ENCODE assay signal across 28 cellular contexts in genomic region chr9:21967707-21968106, GRCh38. TPM values are rescaled to one million over a fixed set of nuclear protein-coding genes. Genes with fewer than 3 reads are reported as not detected.
DNase-seq lines count a peak whose midpoint lies in the region; ATAC-seq and TF ChIP-seq lines count a peak whose summit lies in the region.
"Had no signal": no experiment of that assay in that cellular context is flagged by ENCODE, and none has a peak within 500 bp of the region (broad histone marks: within the 10 kb centered on the region; RNA-seq: fewer than 3 reads in every experiment).

No MANE protein-coding gene starts in this region.

- H3K4me1 Mint-ChIP-seq in stimulated activated naive CD8-positive, alpha-beta T cell treated with anti-CD3 and anti-CD28 coated beads, Interleukin-15, Interleukin-2, amounts not matched to agents 100 ng/mL and 50 ng/mL, for 24 hours (ENCODE audit: low read depth): peaks cover 41% of the 10 kb centered on the region
- peaks cover 53% of the 10 kb centered on the region for H3K4me1 Mint-ChIP-seq in activated T-helper 1 cell treated with anti-CD3 and anti-CD28 coated beads, Interleukin-12 subunit alpha, Interleukin-12 subunit beta, Interleukin-2, Interleukin-4 antibody, amounts not matched to agents 30 ng/mL and 10 ng/mL and 1 ng/mL, durations not matched to agents 14 hours and 24 hours and 36 hours (ENCODE audit: low read depth)
- H3K4me1 Mint-ChIP-seq in stimulated activated naive B cell treated with anti-CD40 and anti-IgM and Interleukin-4, amounts not matched to agents 10 μg/mL and 1 μg/mL and 100 μg/mL, for 72 hours: peaks cover 30 to 35% of the 10 kb centered on the region in 2 donors

- TF ChIP-seq POLR2A in vagina (IDR thresholded peaks at IDR 0.05): no peak

- H3K9me3 ChIP-seq in mesenchymal stem cell (ENCODE audit: control insufficient read depth, low read length): no peaks in the 10 kb centered on the region
- no peaks in the 10 kb centered on the region for H3K9me3 ChIP-seq in vagina
- H3K9me3 ChIP-seq: left lung, psoas muscle had no signal

- no peak overlapping the region for H3K4me3 Mint-ChIP-seq in stimulated activated naive CD8-positive, alpha-beta T cell treated with anti-CD3 and anti-CD28 coated beads, Interleukin-15, Interleukin-2, amounts not matched to agents 100 ng/mL and 50 ng/mL, for 24 hours
- H3K4me3 Mint-ChIP-seq in activated T-helper 1 cell treated with anti-CD3 and anti-CD28 coated beads, Interleukin-12 subunit alpha, Interleukin-12 subunit beta, Interleukin-2, Interleukin-4 antibody, amounts not matched to agents 30 ng/mL and 10 ng/mL and 1 ng/mL, durations not matched to agents 14 hours and 24 hours and 36 hours: no peak overlapping the region
- H3K4me3 Mint-ChIP-seq in stimulated activated naive B cell treated with anti-CD40 and anti-IgM and Interleukin-4, amounts not matched to agents 10 μg/mL and 1 μg/mL and 100 μg/mL, for 72 hours: peak overlapping the region; percentile 63 to 65
- H3K4me3 Mint-ChIP-seq: activated T-helper 17 cell treated with anti-CD3 and anti-CD28 coated beads, Interleukin-2, amount 50 U/mL, for 72 hours had no signal

- no peak overlapping the region for H2BK12ac ChIP-seq in mesenchymal stem cell (ENCODE audit: low read length in 2 of 2)

- H2AFZ ChIP-seq in mesenchymal stem cell (ENCODE audit: low read depth, low read length): no peak overlapping the region

- H2BK120ac ChIP-seq in mesenchymal stem cell (ENCODE audit: low read depth, low read length): no peak overlapping the region

- H2AK5ac ChIP-seq in mesenchymal stem cell (ENCODE audit: low read length, severe bottlenecking): no peak overlapping the region

- H3K27ac Mint-ChIP-seq in stimulated activated naive CD8-positive, alpha-beta T cell treated with anti-CD3 and anti-CD28 coated beads, Interleukin-15, Interleukin-2, amounts not matched to agents 100 ng/mL and 50 ng/mL, for 24 hours: peak overlapping the region; percentile 5
- H3K27ac Mint-ChIP-seq in activated T-helper 1 cell treated with anti-CD3 and anti-CD28 coated beads, Interleukin-12 subunit alpha, Interleukin-12 subunit beta, Interleukin-2, Interleukin-4 antibody, amounts not matched to agents 30 ng/mL and 10 ng/mL and 1 ng/mL, durations not matched to agents 14 hours and 24 hours and 36 hours: peak overlapping the region; percentile 81
- H3K27ac Mint-ChIP-seq in stimulated activated naive B cell treated with anti-CD40 and anti-IgM and Interleukin-4, amounts not matched to agents 10 μg/mL and 1 μg/mL and 100 μg/mL, for 72 hours: peak overlapping the region; percentile 82
- H3K27ac Mint-ChIP-seq: activated B cell treated with CpG ODN at 0.5 μM for 24 hours; activated T-helper 17 cell treated with anti-CD3 and anti-CD28 coated beads, Interleukin-2, amount 50 U/mL, for 72 hours; type B pancreatic cell had no signal

- H3K36me3 Mint-ChIP-seq in stimulated activated naive CD8-positive, alpha-beta T cell treated with anti-CD3 and anti-CD28 coated beads, Interleukin-15, Interleukin-2, amounts not matched to agents 100 ng/mL and 50 ng/mL, for 24 hours (ENCODE audit: low read depth): peaks cover 29% of the 10 kb centered on the region
- H3K36me3 Mint-ChIP-seq in activated T-helper 1 cell treated with anti-CD3 and anti-CD28 coated beads, Interleukin-12 subunit alpha, Interleukin-12 subunit beta, Interleukin-2, Interleukin-4 antibody, amounts not matched to agents 30 ng/mL and 10 ng/mL and 1 ng/mL, durations not matched to agents 14 hours and 24 hours and 36 hours (ENCODE audit: low read depth): peaks cover 11% of the 10 kb centered on the region
- peaks cover 11 to 15% of the 10 kb centered on the region in 2 donors for H3K36me3 Mint-ChIP-seq in stimulated activated naive B cell treated with anti-CD40 and anti-IgM and Interleukin-4, amounts not matched to agents 10 μg/mL and 1 μg/mL and 100 μg/mL, for 72 hours

- H3K79me1 ChIP-seq in mesenchymal stem cell (replicated peaks; ENCODE audit: low read length, poor library complexity, severe bottlenecking): peaks cover 13% of the 10 kb centered on the region

- H3K4me2 ChIP-seq in mesenchymal stem cell (ENCODE audit: low read length, poor library complexity, severe bottlenecking): peak overlapping the region; percentile 70

- no peak overlapping the region for H3K4me3 ChIP-seq in mesenchymal stem cell (ENCODE audit: insufficient read depth in 1 of 2, low read depth in 1 of 2, low read length in 2 of 2)
- H3K4me3 ChIP-seq in vagina: no peak overlapping the region
- H3K4me3 ChIP-seq: GM12878, left lung, psoas muscle, sigmoid colon had no signal

- H3K36me3 ChIP-seq in mesenchymal stem cell (ENCODE audit: control insufficient read depth in 1 of 2, insufficient read depth in 2 of 2, low read depth in 1 of 2, low read length in 2 of 2) (peaks cover 6 to 29% of the 10 kb centered on the region in 2 experiments), vagina (no peaks in the 10 kb centered on the region)
- H3K36me3 ChIP-seq: left lung, sigmoid colon had no signal

- H3K4ac ChIP-seq in mesenchymal stem cell (ENCODE audit: low read depth in 1 of 2, low read length in 2 of 2): no peak overlapping the region

- H3K27me3 ChIP-seq in mesenchymal stem cell (ENCODE audit: control insufficient read depth in 1 of 2, insufficient read depth in 1 of 2, low read length in 2 of 2) (peaks cover 40 to 61% of the 10 kb centered on the region in 2 experiments), vagina (peaks cover 21% of the 10 kb centered on the region)

- DNase-seq in stimulated activated naive CD8-positive, alpha-beta T cell treated with anti-CD3 and anti-CD28 coated beads, Interleukin-15, Interleukin-2, amounts not matched to agents 100 U/mL and 50 U/mL, for 24 hours: no peak
- no peak for DNase-seq in activated T-helper 1 cell treated with anti-CD3 and anti-CD28 coated beads, Interleukin-12 subunit alpha, Interleukin-12 subunit beta, Interleukin-2, Interleukin-4 antibody, amounts not matched to agents 30 ng/mL and 10 ng/mL and 1 ng/mL, durations not matched to agents 14 hours and 24 hours and 36 hours (ENCODE audit: low spot score)
- DNase-seq in mesenchymal stem cell (no peak), vagina (ENCODE audit: extremely low spot score in 2 of 2) (no peak)
- no peak for DNase-seq in stimulated activated naive B cell treated with anti-CD40 and anti-IgM and Interleukin-4, amounts not matched to agents 10 μg/mL and 1 μg/mL and 100 μg/mL, for 72 hours
- DNase-seq: activated B cell treated with CpG ODN at 0.5 μM for 24 hours; activated CD8-positive, alpha-beta memory T cell treated with anti-CD3 and anti-CD28 coated beads, Interleukin-2, amount 50 U/mL, for 4 hours; anterior cingulate cortex; effector CD4-positive, alpha-beta T cell; MV-4-11; NCI-H1436; NCI-H2081 treated with DMSO at 0.1 percent for 48 hours; NCI-H2227 treated with DMSO at 0.1 percent for 48 hours; NCI-H69; nucleus accumbens; sigmoid colon; stimulated activated CD4-positive, alpha-beta T cell treated with anti-CD3 and anti-CD28 coated beads, Interleukin-4, amount 100 ng/mL, for 24 hours had no signal

- H3K4me1 ChIP-seq in mesenchymal stem cell (ENCODE audit: control insufficient read depth, insufficient read depth, low read depth, low read length) (peaks cover 27% of the 10 kb centered on the region), vagina (peaks cover 13% of the 10 kb centered on the region)

- H3K9ac ChIP-seq in mesenchymal stem cell (ENCODE audit: low read length): no peak overlapping the region

- no peak overlapping the region for H2BK15ac ChIP-seq in mesenchymal stem cell (ENCODE audit: low read depth, poor library complexity, severe bottlenecking)

- no peak for ATAC-seq in stimulated activated naive CD8-positive, alpha-beta T cell treated with anti-CD3 and anti-CD28 coated beads, Interleukin-15, Interleukin-2, amounts not matched to agents 100 U/mL and 50 U/mL, for 24 hours
- no peak for ATAC-seq in stimulated activated naive B cell treated with anti-CD40 and anti-IgM and Interleukin-4, amounts not matched to agents 10 μg/mL and 1 μg/mL and 100 μg/mL, for 72 hours (replicated peaks)
- ATAC-seq in GM21717 (IDR thresholded peaks at IDR 0.05; ENCODE audit: unreplicated experiment) (no peak), GM19463 (IDR thresholded peaks at IDR 0.05; ENCODE audit: unreplicated experiment) (no peak)
- ATAC-seq: activated naive CD4-positive, alpha-beta T cell treated with anti-CD3 and anti-CD28 coated beads, Interleukin-2, amount 50 U/mL, for 72 hours; activated T-helper 17 cell treated with anti-CD3 and anti-CD28 coated beads, Interleukin-2, amount 50 U/mL, for 72 hours; GM12878; HCT116; left lung had no signal

- H3K9me3 Mint-ChIP-seq in stimulated activated naive CD8-positive, alpha-beta T cell treated with anti-CD3 and anti-CD28 coated beads, Interleukin-15, Interleukin-2, amounts not matched to agents 100 ng/mL and 50 ng/mL, for 24 hours: peaks cover 13% of the 10 kb centered on the region
- peaks cover 10% of the 10 kb centered on the region for H3K9me3 Mint-ChIP-seq in activated T-helper 1 cell treated with anti-CD3 and anti-CD28 coated beads, Interleukin-12 subunit alpha, Interleukin-12 subunit beta, Interleukin-2, Interleukin-4 antibody, amounts not matched to agents 30 ng/mL and 10 ng/mL and 1 ng/mL, durations not matched to agents 14 hours and 24 hours and 36 hours
- peaks cover 13 to 14% of the 10 kb centered on the region in 2 donors for H3K9me3 Mint-ChIP-seq in stimulated activated naive B cell treated with anti-CD40 and anti-IgM and Interleukin-4, amounts not matched to agents 10 μg/mL and 1 μg/mL and 100 μg/mL, for 72 hours

- intact Hi-C loops in activated T-helper 1 cell treated with anti-CD3 and anti-CD28 coated beads, Interleukin-12 subunit alpha, Interleukin-12 subunit beta, Interleukin-2, Interleukin-4 antibody, amounts not matched to agents 30 ng/mL and 10 ng/mL and 1 ng/mL, durations not matched to agents 14 hours and 24 hours and 36 hours (cut with micrococcal nuclease): loop anchor here (1.0 to 5.0 kb wide), 5 partner anchors 8 to 1855 kb away; partner anchors contain the start of gene DMRTA1
- intact Hi-C loops in vagina (cut with DNase I): no loop called here

- no peak overlapping the region for H3K14ac ChIP-seq in mesenchymal stem cell (ENCODE audit: low read length in 2 of 2)

- no peak overlapping the region for H2BK5ac ChIP-seq in mesenchymal stem cell (ENCODE audit: low read depth, low read length, poor library complexity, severe bottlenecking)

- H3K18ac ChIP-seq in mesenchymal stem cell (ENCODE audit: low read depth in 1 of 2, low read length in 2 of 2): no peak overlapping the region

- TF ChIP-seq CTCF in vagina (IDR thresholded peaks at IDR 0.05): no peak

- H3K27ac ChIP-seq in mesenchymal stem cell (ENCODE audit: low read length, poor library complexity, severe bottlenecking) (no peak overlapping the region), vagina (no peak overlapping the region)
- H3K27ac ChIP-seq: epithelial cell of prostate, left lung, psoas muscle, sigmoid colon had no signal

- no peak overlapping the region for H4K8ac ChIP-seq in mesenchymal stem cell (ENCODE audit: low read length)

- no peak overlapping the region for H3K23ac ChIP-seq in mesenchymal stem cell (ENCODE audit: low read length in 2 of 2)

- 26% methylated on average over 8 of the region's 10 CpGs for WGBS in mesenchymal stem cell

- H4K91ac ChIP-seq in mesenchymal stem cell (ENCODE audit: low read length): no peak overlapping the region

- peaks cover 98% of the 10 kb centered on the region for H3K27me3 Mint-ChIP-seq in stimulated activated naive CD8-positive, alpha-beta T cell treated with anti-CD3 and anti-CD28 coated beads, Interleukin-15, Interleukin-2, amounts not matched to agents 100 ng/mL and 50 ng/mL, for 24 hours
- H3K27me3 Mint-ChIP-seq in activated T-helper 1 cell treated with anti-CD3 and anti-CD28 coated beads, Interleukin-12 subunit alpha, Interleukin-12 subunit beta, Interleukin-2, Interleukin-4 antibody, amounts not matched to agents 30 ng/mL and 10 ng/mL and 1 ng/mL, durations not matched to agents 14 hours and 24 hours and 36 hours (ENCODE audit: insufficient read depth): peaks cover 89% of the 10 kb centered on the region
- peaks cover 79 to 98% of the 10 kb centered on the region in 2 donors for H3K27me3 Mint-ChIP-seq in stimulated activated naive B cell treated with anti-CD40 and anti-IgM and Interleukin-4, amounts not matched to agents 10 μg/mL and 1 μg/mL and 100 μg/mL, for 72 hours

RNA-seq across cellular contexts. Expression of gene CDKN2A, which starts 26.5 kb away (rescaled TPM):
- total RNA-seq in activated T-helper 1 cell treated with anti-CD3 and anti-CD28 coated beads, Interleukin-12 subunit alpha, Interleukin-12 subunit beta, Interleukin-2, Interleukin-4 antibody, amounts not matched to agents 30 ng/mL and 10 ng/mL and 1 ng/mL, durations not matched to agents 14 hours and 24 hours and 36 hours: 5.0 and 5.4 TPM in 2 replicates
- 82.9 TPM for polyA plus RNA-seq in mesenchymal stem cell (2013, experiment 1 of 2)
- polyA plus RNA-seq in mesenchymal stem cell (2013, experiment 2 of 2): 83.8 TPM
- total RNA-seq in vagina: 25.8 TPM

RNA-seq across cellular contexts. Expression of gene CDKN2B-AS1, which starts 26.9 kb away (rescaled TPM):
- total RNA-seq in activated T-helper 1 cell treated with anti-CD3 and anti-CD28 coated beads, Interleukin-12 subunit alpha, Interleukin-12 subunit beta, Interleukin-2, Interleukin-4 antibody, amounts not matched to agents 30 ng/mL and 10 ng/mL and 1 ng/mL, durations not matched to agents 14 hours and 24 hours and 36 hours: 1.2 and 1.4 TPM in 2 replicates
- polyA plus RNA-seq in mesenchymal stem cell (2013, experiment 1 of 2): 1.4 TPM
- polyA plus RNA-seq in mesenchymal stem cell (2013, experiment 2 of 2): 1.9 TPM
- total RNA-seq in vagina: 5.9 TPM
- polyA plus RNA-seq: psoas muscle had no signal

RNA-seq across cellular contexts. Expression of gene CDKN2B, which starts 41.4 kb away (rescaled TPM):
- 0.73 and 0.76 TPM in 2 replicates for total RNA-seq in activated T-helper 1 cell treated with anti-CD3 and anti-CD28 coated beads, Interleukin-12 subunit alpha, Interleukin-12 subunit beta, Interleukin-2, Interleukin-4 antibody, amounts not matched to agents 30 ng/mL and 10 ng/mL and 1 ng/mL, durations not matched to agents 14 hours and 24 hours and 36 hours
- 36.2 TPM for polyA plus RNA-seq in mesenchymal stem cell (2013, experiment 1 of 2)
- polyA plus RNA-seq in mesenchymal stem cell (2013, experiment 2 of 2): 34.9 TPM
- total RNA-seq in vagina: 67.0 TPM

Comparison
In these comparisons a context has a peak if more than half of its experiments do, and no peak if none do; other contexts are left out.
1. H3K27ac Mint-ChIP-seq: peak in every context shown above with its lines; median percentile 82 in stimulated activated naive B cell treated with anti-CD40 and anti-IgM and Interleukin-4, amounts not matched to agents 10 μg/mL and 1 μg/mL and 100 μg/mL, for 72 hours; 81 in activated T-helper 1 cell treated with anti-CD3 and anti-CD28 coated beads, Interleukin-12 subunit alpha, Interleukin-12 subunit beta, Interleukin-2, Interleukin-4 antibody, amounts not matched to agents 30 ng/mL and 10 ng/mL and 1 ng/mL, durations not matched to agents 14 hours and 24 hours and 36 hours; 5 in stimulated activated naive CD8-positive, alpha-beta T cell treated with anti-CD3 and anti-CD28 coated beads, Interleukin-15, Interleukin-2, amounts not matched to agents 100 ng/mL and 50 ng/mL, for 24 hours.
2. H3K4me3 Mint-ChIP-seq: peak in stimulated activated naive B cell treated with anti-CD40 and anti-IgM and Interleukin-4, amounts not matched to agents 10 μg/mL and 1 μg/mL and 100 μg/mL, for 72 hours (2 of 2); none in stimulated activated naive CD8-positive, alpha-beta T cell treated with anti-CD3 and anti-CD28 coated beads, Interleukin-15, Interleukin-2, amounts not matched to agents 100 ng/mL and 50 ng/mL, for 24 hours (single experiment) and activated T-helper 1 cell treated with anti-CD3 and anti-CD28 coated beads, Interleukin-12 subunit alpha, Interleukin-12 subunit beta, Interleukin-2, Interleukin-4 antibody, amounts not matched to agents 30 ng/mL and 10 ng/mL and 1 ng/mL, durations not matched to agents 14 hours and 24 hours and 36 hours (single experiment).
3. RNA of gene CDKN2B, which starts 41.4 kb away (total RNA-seq): 67.0 TPM in vagina (single experiment); 0.73 to 0.76 TPM in activated T-helper 1 cell treated with anti-CD3 and anti-CD28 coated beads, Interleukin-12 subunit alpha, Interleukin-12 subunit beta, Interleukin-2, Interleukin-4 antibody, amounts not matched to agents 30 ng/mL and 10 ng/mL and 1 ng/mL, durations not matched to agents 14 hours and 24 hours and 36 hours; every median in the first group is over 10 times any median in the second.